Comparison of ENCODE assay signal across 1 cellular context in the genomic region with DNA sequence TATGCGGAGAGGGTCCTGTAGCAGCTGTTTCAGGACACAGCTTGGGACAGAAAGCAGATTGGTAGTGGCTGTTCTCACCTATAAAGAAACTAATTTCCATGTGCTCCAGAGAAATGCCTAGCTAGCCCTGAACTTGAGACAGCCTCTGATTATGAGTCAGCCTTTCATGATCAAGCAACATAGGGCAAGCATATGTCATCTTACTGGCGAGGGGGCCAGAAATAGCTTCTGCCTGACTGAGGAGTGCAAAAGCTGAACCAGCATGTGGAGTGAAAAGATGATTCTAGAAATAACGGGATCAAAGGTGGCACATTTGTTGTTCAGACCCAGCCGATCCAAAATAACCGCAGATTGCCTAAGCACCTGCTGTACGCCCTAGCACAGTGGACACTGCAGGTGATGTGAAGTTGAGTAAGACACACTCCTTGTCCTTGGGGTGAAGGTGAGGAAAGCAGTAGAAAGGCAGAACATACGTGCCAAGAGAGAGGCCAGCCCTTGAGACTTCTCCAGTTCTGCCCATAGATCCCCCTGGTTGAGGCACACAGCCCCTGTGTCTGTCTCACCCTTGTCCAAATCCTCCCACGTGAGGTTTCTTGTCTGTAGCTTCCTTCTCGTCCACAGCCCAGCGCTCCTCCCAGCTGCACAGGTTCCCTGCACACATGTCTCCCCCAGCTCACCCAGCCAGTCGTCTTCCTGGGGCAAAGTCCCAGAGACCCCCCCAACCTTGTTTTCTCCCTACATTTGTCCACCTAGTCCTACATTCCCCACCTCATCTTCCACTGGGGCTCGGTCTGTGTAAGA.
TF ChIP-seq lines count a peak whose summit lies in the region.

No MANE protein-coding gene starts in this region.

TF ChIP-seq in K562, 482 proteins besides CTCF, POLR2A, EP300 and RAD21 (continued from another document and continues in another):
- no peak for TF ChIP-seq KDM4B (IDR thresholded peaks at IDR 0.05; ENCODE audit: borderline replicate concordance in 2 of 2, low read depth in 1 of 2)
- no peak for TF ChIP-seq ID3 (CRISPR knock-in tag; IDR thresholded peaks at IDR 0.05)
- no peak for TF ChIP-seq ID3 (tag; IDR thresholded peaks at IDR 0.05)
- 0 out of 2 replicates have a peak, but pooled peaks have one; percentile 35 for TF ChIP-seq HMGXB4 (CRISPR knock-in tag; IDR thresholded peaks at IDR 0.05)
- no peak for TF ChIP-seq CHAMP1 (IDR thresholded peaks at IDR 0.05)
- TF ChIP-seq MTA2 (IDR thresholded peaks at IDR 0.05; ENCODE audit: low read depth), result no peak
- TF ChIP-seq ZNF140 (CRISPR knock-in tag; IDR thresholded peaks at IDR 0.05), result no peak
- TF ChIP-seq CREB1 (IDR thresholded peaks at IDR 0.05), result no peak
- no peak; the same call in 1 of the 2 replicates for TF ChIP-seq CREB1 (CRISPR knock-in tag; IDR thresholded peaks at IDR 0.05)
- TF ChIP-seq, protein P1, sequence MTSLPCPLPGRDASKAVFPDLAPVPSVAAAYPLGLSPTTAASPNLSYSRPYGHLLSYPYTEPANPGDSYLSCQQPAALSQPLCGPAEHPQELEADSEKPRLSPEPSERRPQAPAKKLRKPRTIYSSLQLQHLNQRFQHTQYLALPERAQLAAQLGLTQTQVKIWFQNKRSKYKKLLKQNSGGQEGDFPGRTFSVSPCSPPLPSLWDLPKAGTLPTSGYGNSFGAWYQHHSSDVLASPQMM (CRISPR knock-in tag; IDR thresholded peaks at IDR 0.05), result no peak
- no peak for TF ChIP-seq MCM3 (IDR thresholded peaks at IDR 0.05)
- TF ChIP-seq TAL1 (IDR thresholded peaks at IDR 0.05), result no peak
- TF ChIP-seq ZNF518B (CRISPR knock-in tag; IDR thresholded peaks at IDR 0.05), result no peak
- no peak for TF ChIP-seq BRF2 (IDR thresholded peaks at IDR 0.05; ENCODE audit: borderline replicate concordance, insufficient read depth, insufficient read length)
- no peak for TF ChIP-seq ZKSCAN3 (CRISPR knock-in tag; IDR thresholded peaks at IDR 0.05)
- no peak for TF ChIP-seq XRCC3 (IDR thresholded peaks at IDR 0.05)
- TF ChIP-seq, protein P2, sequence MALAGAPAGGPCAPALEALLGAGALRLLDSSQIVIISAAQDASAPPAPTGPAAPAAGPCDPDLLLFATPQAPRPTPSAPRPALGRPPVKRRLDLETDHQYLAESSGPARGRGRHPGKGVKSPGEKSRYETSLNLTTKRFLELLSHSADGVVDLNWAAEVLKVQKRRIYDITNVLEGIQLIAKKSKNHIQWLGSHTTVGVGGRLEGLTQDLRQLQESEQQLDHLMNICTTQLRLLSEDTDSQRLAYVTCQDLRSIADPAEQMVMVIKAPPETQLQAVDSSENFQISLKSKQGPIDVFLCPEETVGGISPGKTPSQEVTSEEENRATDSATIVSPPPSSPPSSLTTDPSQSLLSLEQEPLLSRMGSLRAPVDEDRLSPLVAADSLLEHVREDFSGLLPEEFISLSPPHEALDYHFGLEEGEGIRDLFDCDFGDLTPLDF (CRISPR knock-in tag; IDR thresholded peaks at IDR 0.05), result 0 out of 2 replicates have a peak, but pooled peaks have one; percentile 34
- TF ChIP-seq, protein P3, sequence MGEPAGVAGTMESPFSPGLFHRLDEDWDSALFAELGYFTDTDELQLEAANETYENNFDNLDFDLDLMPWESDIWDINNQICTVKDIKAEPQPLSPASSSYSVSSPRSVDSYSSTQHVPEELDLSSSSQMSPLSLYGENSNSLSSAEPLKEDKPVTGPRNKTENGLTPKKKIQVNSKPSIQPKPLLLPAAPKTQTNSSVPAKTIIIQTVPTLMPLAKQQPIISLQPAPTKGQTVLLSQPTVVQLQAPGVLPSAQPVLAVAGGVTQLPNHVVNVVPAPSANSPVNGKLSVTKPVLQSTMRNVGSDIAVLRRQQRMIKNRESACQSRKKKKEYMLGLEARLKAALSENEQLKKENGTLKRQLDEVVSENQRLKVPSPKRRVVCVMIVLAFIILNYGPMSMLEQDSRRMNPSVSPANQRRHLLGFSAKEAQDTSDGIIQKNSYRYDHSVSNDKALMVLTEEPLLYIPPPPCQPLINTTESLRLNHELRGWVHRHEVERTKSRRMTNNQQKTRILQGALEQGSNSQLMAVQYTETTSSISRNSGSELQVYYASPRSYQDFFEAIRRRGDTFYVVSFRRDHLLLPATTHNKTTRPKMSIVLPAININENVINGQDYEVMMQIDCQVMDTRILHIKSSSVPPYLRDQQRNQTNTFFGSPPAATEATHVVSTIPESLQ (CRISPR knock-in tag; IDR thresholded peaks at IDR 0.05), result no peak
- TF ChIP-seq ZNF23 (CRISPR knock-in tag; IDR thresholded peaks at IDR 0.05), result no peak
- TF ChIP-seq MAX (CRISPR knock-in tag; IDR thresholded peaks at IDR 0.05), result peak; percentile 57; the same call in 1 of the 2 replicates
- no peak for TF ChIP-seq ZNF639 (CRISPR knock-in tag; conservative IDR thresholded peaks at IDR 0.05 in 1 of 2, IDR thresholded peaks at IDR 0.05 in 1 of 2)
- TF ChIP-seq ZNF57 (CRISPR knock-in tag; IDR thresholded peaks at IDR 0.05), result no peak
- TF ChIP-seq ZBTB43 (CRISPR knock-in tag; IDR thresholded peaks at IDR 0.05), result no peak
- TF ChIP-seq SMARCC2 (IDR thresholded peaks at IDR 0.05; ENCODE audit: low read depth), result no peak
- TF ChIP-seq PPARD (CRISPR knock-in tag; IDR thresholded peaks at IDR 0.05), result no peak
- TF ChIP-seq EWSR1 (IDR thresholded peaks at IDR 0.05; ENCODE audit: borderline replicate concordance, low read depth, partially characterized antibody), result no peak
- no peak for TF ChIP-seq TGIF2 (CRISPR knock-in tag; IDR thresholded peaks at IDR 0.05)
- peak; percentile 70 for TF ChIP-seq ZNF316 (IDR thresholded peaks at IDR 0.05)
- peak; percentile 48; the same call in 1 of the 2 replicates for TF ChIP-seq JUN (IDR thresholded peaks at IDR 0.05; ENCODE audit: borderline replicate concordance, low read depth, low read length)
- TF ChIP-seq JUN (CRISPR knock-in tag; IDR thresholded peaks at IDR 0.05; ENCODE audit: borderline replicate concordance), result no peak
- no peak for TF ChIP-seq NR2C2 (CRISPR knock-in tag; IDR thresholded peaks at IDR 0.05)
- no peak for TF ChIP-seq NR2C2 (tag; IDR thresholded peaks at IDR 0.05)
- no peak for TF ChIP-seq SMARCA5 (IDR thresholded peaks at IDR 0.05)
- TF ChIP-seq ADNP (tag; IDR thresholded peaks at IDR 0.05), result no peak
- no peak for TF ChIP-seq EHMT2 (IDR thresholded peaks at IDR 0.05)
- no peak for TF ChIP-seq ZNF707 (CRISPR knock-in tag; conservative IDR thresholded peaks at IDR 0.05)
